12 cellular contexts compared by ENCODE assay signal in the genomic region with DNA sequence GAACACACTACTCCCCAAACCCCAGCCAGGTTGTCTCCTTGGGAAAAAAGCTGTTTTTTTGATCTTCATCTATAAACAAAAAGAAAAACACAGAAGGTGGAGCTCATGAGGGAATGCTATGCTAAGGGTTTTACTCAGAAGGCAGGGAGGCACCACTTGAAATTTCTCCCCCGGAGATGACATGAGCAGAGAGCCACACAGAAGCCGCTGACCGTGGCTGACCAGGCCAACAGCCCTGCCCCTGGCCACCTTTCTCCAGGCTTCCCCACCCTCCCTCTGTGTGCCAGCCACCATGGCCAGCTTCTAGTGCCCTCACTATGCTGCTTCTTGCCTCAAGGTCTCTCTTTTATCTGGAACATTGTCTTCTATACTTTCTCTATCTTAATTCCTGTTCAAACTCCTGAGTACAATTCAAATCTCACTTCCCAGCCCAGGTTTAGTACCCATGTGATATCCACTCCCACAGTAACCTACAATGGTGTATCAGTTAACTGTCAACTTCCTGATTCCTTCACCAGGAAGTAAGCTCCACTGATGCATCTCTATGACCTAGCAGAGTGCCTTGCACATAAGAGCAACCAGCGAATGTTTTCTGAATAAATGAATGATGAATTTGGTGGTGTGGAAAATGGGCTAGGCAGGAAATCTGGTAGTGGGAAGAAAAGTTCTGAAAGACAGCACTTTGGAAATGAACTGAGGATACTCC. TPM values are rescaled to one million over a fixed set of nuclear protein-coding genes. Genes with fewer than 3 reads are reported as not detected.
DNase-seq lines count a peak whose midpoint lies in the region; ATAC-seq, FAIRE-seq and TF ChIP-seq lines count a peak whose summit lies in the region.
"Had no signal": no experiment of that assay in that cellular context is flagged by ENCODE, and none has a peak within 500 bp of the region (broad histone marks: within the 10 kb centered on the region; RNA-seq: fewer than 3 reads in every experiment).

No MANE protein-coding gene starts in this region.

- H3K4me3 ChIP-seq in kidney (ENCODE audit: low read length in 2 of 2), result no peak overlapping the region
- no peak overlapping the region for H3K4me3 ChIP-seq in gastrocnemius medialis
- H3K4me3 ChIP-seq: right lobe of liver had no signal

- peak; percentile 68 for ATAC-seq in GM19043 (IDR thresholded peaks at IDR 0.05; ENCODE audit: low read depth, unreplicated experiment)
- ATAC-seq in T-helper 17 cell, result peak; percentile 33
- ATAC-seq in left lobe of liver, result peak; percentile 27
- no peak for ATAC-seq in gastrocnemius medialis

- in situ Hi-C loops in GM13976 (cut with MboI; ENCODE audit: low sequenced_read_pairs, unreplicated experiment), result no loop called here
- in situ Hi-C loops in gastrocnemius medialis (cut with MboI; ENCODE audit: low sequenced_read_pairs in 4 of 4), result no loop called here

- no peak overlapping the region for H3K27ac ChIP-seq in kidney (ENCODE audit: low read depth in 2 of 2, low read length in 2 of 2)
- no peak overlapping the region for H3K27ac ChIP-seq in gastrocnemius medialis
- H3K27ac ChIP-seq: right lobe of liver, WERI-Rb-1 had no signal

- DNase-seq in CD14-positive monocyte (ENCODE audit: low spot score), result no peak
- no peak for DNase-seq in T-helper 17 cell
- no peak for DNase-seq in left lobe of liver (ENCODE audit: low spot score)
- no peak for DNase-seq in GM13976 (ENCODE audit: low spot score)
- DNase-seq in kidney, result no peak
- no peak for DNase-seq in NCI-H2171 treated with DMSO at 0.1 percent for 48 hours (lab: John Stamatoyannopoulos, UW)
- no peak for DNase-seq in gastrocnemius medialis
- DNase-seq: KG1; NK-92 treated with Interleukin-12 subunit alpha and Interleukin-12 subunit beta, amount 100 ng/mL, for 24 hours; right lobe of liver; WERI-Rb-1 had no signal

- TF ChIP-seq CTCF in CD14-positive monocyte (IDR thresholded peaks at IDR 0.05), result no peak
- no peak for TF ChIP-seq CTCF in GM13976 (IDR thresholded peaks at IDR 0.05; ENCODE audit: borderline replicate concordance, control extremely low read depth, extremely low read depth, insufficient read depth, missing control alignments)
- TF ChIP-seq CTCF in kidney (IDR thresholded peaks at IDR 0.05; ENCODE audit: borderline replicate concordance, extremely low read depth, insufficient read depth), result no peak
- TF ChIP-seq CTCF in gastrocnemius medialis (IDR thresholded peaks at IDR 0.05 in 4 of 5, conservative IDR thresholded peaks at IDR 0.05 in 1 of 5), result no peak

- H3K4me3 Mint-ChIP-seq in CD14-positive monocyte, result no peak overlapping the region
- no peak overlapping the region for H3K4me3 Mint-ChIP-seq in T-helper 17 cell

- FAIRE-seq in kidney (lab: Jason Lieb, UNC), result no peak

- H3K36me3 Mint-ChIP-seq in CD14-positive monocyte (peaks cover 94 to 98% of the 10 kb centered on the region in 2 donors), T-helper 17 cell (ENCODE audit: low read depth) (peaks cover 21% of the 10 kb centered on the region)

- H3K4me1 Mint-ChIP-seq in CD14-positive monocyte, result peaks cover 5% of the 10 kb centered on the region
- H3K4me1 Mint-ChIP-seq in T-helper 17 cell, result peaks cover 13% of the 10 kb centered on the region

- intact Hi-C loops in CD14-positive monocyte (cut with micrococcal nuclease) (no loop called here), kidney (cut with DNase I) (no loop called here), gastrocnemius medialis (cut with DNase I; ENCODE audit: low total_unique reads) (no loop called here)

- no peak for TF ChIP-seq POLR2A in gastrocnemius medialis (IDR thresholded peaks at IDR 0.05)

- no peaks in the 10 kb centered on the region for H3K27me3 ChIP-seq in gastrocnemius medialis
- H3K27me3 ChIP-seq: right lobe of liver had no signal

- H3K9me3 ChIP-seq in T-helper 17 cell (ENCODE audit: control insufficient read depth, low read length, poor library complexity, severe bottlenecking) (no peaks in the 10 kb centered on the region), kidney (ENCODE audit: control insufficient read depth in 1 of 2, low read length in 2 of 2) (no peaks in the 10 kb centered on the region), gastrocnemius medialis (no peaks in the 10 kb centered on the region)
- H3K9me3 ChIP-seq: right lobe of liver had no signal

- H3K9me3 Mint-ChIP-seq in CD14-positive monocyte, result peaks cover 0 to 1% (median 0%) of the 10 kb centered on the region in 7 donors

- H3K27ac Mint-ChIP-seq in CD14-positive monocyte, result peak overlapping the region in 4 of 7 donors; percentile 24 to 69 (median 64)
- H3K27ac Mint-ChIP-seq in T-helper 17 cell, result no peak overlapping the region

- peaks cover 0 to 1% (median 0%) of the 10 kb centered on the region in 3 donors for H3K27me3 Mint-ChIP-seq in CD14-positive monocyte (ENCODE audit: low read depth in 3 of 3)
- no peaks in the 10 kb centered on the region for H3K27me3 Mint-ChIP-seq in T-helper 17 cell

- peaks cover 48 to 69% of the 10 kb centered on the region in 2 donors for H3K36me3 ChIP-seq in kidney (ENCODE audit: control insufficient read depth in 1 of 2, insufficient read depth in 2 of 2, low read length in 2 of 2)
- H3K36me3 ChIP-seq in gastrocnemius medialis, result peaks cover 3 to 87% of the 10 kb centered on the region in 2 donors

- no peak overlapping the region for H3K9ac ChIP-seq in kidney (ENCODE audit: low read length in 2 of 2)

- H3K4me1 ChIP-seq in kidney (ENCODE audit: control insufficient read depth in 1 of 2, insufficient read depth in 1 of 2, low read depth in 1 of 2, low read length in 2 of 2), result no peaks in the 10 kb centered on the region
- no peaks in the 10 kb centered on the region for H3K4me1 ChIP-seq in gastrocnemius medialis
- H3K4me1 ChIP-seq: right lobe of liver had no signal

RNA-seq across cellular contexts. Expression of gene LAPTM4A, which starts 15.3 kb away (rescaled TPM):
- polyA plus RNA-seq in CD14-positive monocyte (100 to 1,000 TPM; 421 to 442 TPM), kidney (ENCODE audit: insufficient read depth, low read depth, low replicate concordance) (365 TPM)
- total RNA-seq in T-helper 17 cell (10 to 100 TPM; 44.3 to 46.0 TPM), left lobe of liver (120 TPM), kidney (330 TPM), gastrocnemius medialis (10 to 100 TPM; 53.8 to 62.3 (median 57.4) TPM)

RNA-seq across cellular contexts. Expression of gene MATN3, which starts 23.6 kb away (rescaled TPM):
- polyA plus RNA-seq in CD14-positive monocyte (not detected), kidney (ENCODE audit: insufficient read depth, low read depth, low replicate concordance) (2.3 TPM)
- total RNA-seq in T-helper 17 cell (not detected), left lobe of liver (0.08 TPM), kidney (5.0 TPM), gastrocnemius medialis (under 1 TPM in 3 of 4 donors, not detected in 1; 0.26 to 0.35 (median 0.34) TPM)
- total RNA-seq: right lobe of liver had no signal

RNA-seq across cellular contexts. Expression of gene WDR35, which starts 46.2 kb away (rescaled TPM):
- polyA plus RNA-seq in CD14-positive monocyte, result 1 to 10 TPM in 1 of 2 donors, under 1 TPM in 1; 0.28 to 1.0 TPM
- 1 to 10 TPM; 3.5 to 5.6 TPM for total RNA-seq in T-helper 17 cell
- total RNA-seq in left lobe of liver, result 1.5 TPM
- total RNA-seq in kidney, result 21.2 TPM
- polyA plus RNA-seq in kidney (ENCODE audit: insufficient read depth, low read depth, low replicate concordance), result 6.0 TPM
- 1 to 10 TPM; 3.3 to 4.5 (median 3.7) TPM for total RNA-seq in gastrocnemius medialis

Comparison
In these comparisons a context has a peak if more than half of its experiments do, and no peak if none do; other contexts are left out.
1. ATAC-seq: peak in GM19043 (single experiment), T-helper 17 cell (single experiment) and left lobe of liver (single experiment); none in gastrocnemius medialis (0 of 2).